Comparison of ENCODE assay signal across 14 cellular contexts in genomic region chr3:67082533-67083024, GRCh38.
DNase-seq lines count a peak whose midpoint lies in the region; ATAC-seq and TF ChIP-seq lines count a peak whose summit lies in the region.
"Had no signal": no experiment of that assay in that cellular context is flagged by ENCODE, and none has a peak within 500 bp of the region (broad histone marks: within the 10 kb centered on the region; RNA-seq: fewer than 3 reads in every experiment).

No MANE protein-coding gene starts in this region.

- peaks cover 29% of the 10 kb centered on the region for H3K9me3 Mint-ChIP-seq in MCF 10A (ENCODE audit: unreplicated experiment)
- peaks cover 54% of the 10 kb centered on the region for H3K9me3 Mint-ChIP-seq in activated naive CD8-positive, alpha-beta T cell treated with anti-CD3 and anti-CD28 coated beads, Interleukin-2, amount 50 U/mL, for 24 hours
- peaks cover 26% of the 10 kb centered on the region for H3K9me3 Mint-ChIP-seq in stimulated activated effector memory CD8-positive, alpha-beta T cell treated with anti-CD3 and anti-CD28 coated beads, Interleukin-12 subunit alpha, Interleukin-12 subunit beta, amount 100 ng/mL, for 72 hours

- H3K4me1 ChIP-seq in mammary epithelial cell (ENCODE audit: insufficient read depth, low read length) (peaks cover 5% of the 10 kb centered on the region), OCI-LY1 (ENCODE audit: insufficient read depth, low read length, severe bottlenecking) (peaks cover 7% of the 10 kb centered on the region)

- H3K4me2 ChIP-seq in mammary epithelial cell (ENCODE audit: insufficient read depth, low read depth, low read length) (no peak overlapping the region), OCI-LY1 (ENCODE audit: low read length) (no peak overlapping the region)

- no peaks in the 10 kb centered on the region for H3F3A ChIP-seq in OCI-LY1 (ENCODE audit: insufficient read depth, low read length)

- H3K4me3 Mint-ChIP-seq in MCF 10A (ENCODE audit: unreplicated experiment), result no peak overlapping the region
- H3K4me3 Mint-ChIP-seq in activated naive CD8-positive, alpha-beta T cell treated with anti-CD3 and anti-CD28 coated beads, Interleukin-2, amount 50 U/mL, for 24 hours, result peak overlapping the region; percentile 26
- no peak overlapping the region for H3K4me3 Mint-ChIP-seq in stimulated activated effector memory CD8-positive, alpha-beta T cell treated with anti-CD3 and anti-CD28 coated beads, Interleukin-12 subunit alpha, Interleukin-12 subunit beta, amount 100 ng/mL, for 72 hours

- no peak overlapping the region for H3K4me3 ChIP-seq in mammary epithelial cell (replicated peaks in 1 of 3; ENCODE audit: insufficient read depth in 1 of 3, low read depth in 2 of 3, low read length in 3 of 3)
- H3K4me3 ChIP-seq in OCI-LY1 (ENCODE audit: low read depth, low read length, poor library complexity, severe bottlenecking), result no peak overlapping the region

- H3K4me1 Mint-ChIP-seq in MCF 10A (ENCODE audit: insufficient read depth, unreplicated experiment), result peaks cover 2% of the 10 kb centered on the region
- H3K4me1 Mint-ChIP-seq in activated naive CD8-positive, alpha-beta T cell treated with anti-CD3 and anti-CD28 coated beads, Interleukin-2, amount 50 U/mL, for 24 hours, result peaks cover 31% of the 10 kb centered on the region
- peaks cover 22% of the 10 kb centered on the region for H3K4me1 Mint-ChIP-seq in stimulated activated effector memory CD8-positive, alpha-beta T cell treated with anti-CD3 and anti-CD28 coated beads, Interleukin-12 subunit alpha, Interleukin-12 subunit beta, amount 100 ng/mL, for 72 hours

- no peak for ATAC-seq in activated naive CD8-positive, alpha-beta T cell treated with anti-CD3 and anti-CD28 coated beads, Interleukin-2, amount 50 U/mL, for 24 hours
- ATAC-seq in stimulated activated effector memory CD8-positive, alpha-beta T cell treated with anti-CD3 and anti-CD28 coated beads, Interleukin-12 subunit alpha, Interleukin-12 subunit beta, amount 100 ng/mL, for 72 hours, result no peak
- no peak for ATAC-seq in HG02938 (IDR thresholded peaks at IDR 0.05; ENCODE audit: unreplicated experiment)
- no peak for ATAC-seq in HG03139 (IDR thresholded peaks at IDR 0.05; ENCODE audit: unreplicated experiment)
- ATAC-seq: right cardiac atrium had no signal

- H3K27me3 Mint-ChIP-seq in MCF 10A (ENCODE audit: insufficient read depth, unreplicated experiment), result no peaks in the 10 kb centered on the region
- H3K27me3 Mint-ChIP-seq in activated naive CD8-positive, alpha-beta T cell treated with anti-CD3 and anti-CD28 coated beads, Interleukin-2, amount 50 U/mL, for 24 hours, result no peaks in the 10 kb centered on the region

- H3K9me2 ChIP-seq in OCI-LY1 (ENCODE audit: low read depth, low read length), result no peaks in the 10 kb centered on the region

- WGBS in mammary epithelial cell (ENCODE audit: low coverage, missing lambda C conversion rate), result 80% methylated on average over 1 of the region's 4 CpGs

- DNase-seq in mammary epithelial cell (no peak), MCF 10A (ENCODE audit: unreplicated experiment) (no peak), T-helper 9 cell (no peak)
- DNase-seq in activated naive CD8-positive, alpha-beta T cell treated with anti-CD3 and anti-CD28 coated beads, Interleukin-2, amount 50 U/mL, for 24 hours, result no peak
- no peak for DNase-seq in stimulated activated effector memory CD8-positive, alpha-beta T cell treated with anti-CD3 and anti-CD28 coated beads, Interleukin-12 subunit alpha, Interleukin-12 subunit beta, amount 100 ng/mL, for 72 hours (ENCODE audit: low spot score in 2 of 2)
- DNase-seq: NCI-H146, NCI-H69, occipital lobe, right cardiac atrium, SHP77 treated with DMSO at 0.1 percent for 48 hours, WERI-Rb-1 had no signal

- no peaks in the 10 kb centered on the region for H3K36me3 Mint-ChIP-seq in MCF 10A (ENCODE audit: insufficient read depth, unreplicated experiment)
- peaks cover 44% of the 10 kb centered on the region for H3K36me3 Mint-ChIP-seq in activated naive CD8-positive, alpha-beta T cell treated with anti-CD3 and anti-CD28 coated beads, Interleukin-2, amount 50 U/mL, for 24 hours (ENCODE audit: low read depth)
- no peaks in the 10 kb centered on the region for H3K36me3 Mint-ChIP-seq in stimulated activated effector memory CD8-positive, alpha-beta T cell treated with anti-CD3 and anti-CD28 coated beads, Interleukin-12 subunit alpha, Interleukin-12 subunit beta, amount 100 ng/mL, for 72 hours

- H2AFZ ChIP-seq in mammary epithelial cell (ENCODE audit: low read depth, low read length), result peak overlapping the region; percentile 63
- peak overlapping the region; percentile 17 for H2AFZ ChIP-seq in OCI-LY1 (ENCODE audit: low read length)

- in situ Hi-C loops in mammary epithelial cell (cut with MboI; ENCODE audit: low sequenced_read_pairs in 2 of 2), result no loop called here

- H3K27ac ChIP-seq in mammary epithelial cell (ENCODE audit: insufficient read depth, low read depth, low read length) (no peak overlapping the region), OCI-LY1 (ENCODE audit: low read depth, low read length, poor library complexity, severe bottlenecking) (no peak overlapping the region)
- H3K27ac ChIP-seq: WERI-Rb-1 had no signal

- dilution Hi-C loops in mammary epithelial cell (cut with HindIII; ENCODE audit: low sequenced_read_pairs), result no loop called here

- H4K20me1 ChIP-seq in mammary epithelial cell (ENCODE audit: insufficient read depth, low read length), result no peaks in the 10 kb centered on the region
- no peaks in the 10 kb centered on the region for H4K20me1 ChIP-seq in OCI-LY1 (ENCODE audit: insufficient read depth, low read length)

- TF ChIP-seq CTCF in mammary epithelial cell (conservative IDR thresholded peaks at IDR 0.05 in 1 of 2, IDR thresholded peaks at IDR 0.05 in 1 of 2; ENCODE audit: extremely low read depth in 1 of 2, insufficient read depth in 1 of 2, low read depth in 1 of 2, low read length in 2 of 2) (no peak), MCF 10A (IDR thresholded peaks at IDR 0.05; ENCODE audit: unreplicated experiment) (no peak), OCI-LY1 (IDR thresholded peaks at IDR 0.05; ENCODE audit: low read length) (no peak)

- H3K9me3 ChIP-seq in mammary epithelial cell (replicated peaks; ENCODE audit: insufficient read depth, low read length), result peaks cover 11% of the 10 kb centered on the region
- peaks cover 7% of the 10 kb centered on the region for H3K9me3 ChIP-seq in OCI-LY1 (ENCODE audit: low read length)

- H3K27me3 ChIP-seq in mammary epithelial cell (ENCODE audit: insufficient read depth, low read length) (no peaks in the 10 kb centered on the region), OCI-LY1 (ENCODE audit: insufficient read depth, low read length) (no peaks in the 10 kb centered on the region)

- BruUV-seq in mammary epithelial cell (replicated peaks; lab: Mats Ljungman, UMichigan) (no TSS peak), MCF 10A (replicated peaks; lab: Mats Ljungman, UMichigan) (no TSS peak)

- H3K27ac Mint-ChIP-seq in MCF 10A (ENCODE audit: low read depth, unreplicated experiment), result no peak overlapping the region
- peak overlapping the region; percentile 91 for H3K27ac Mint-ChIP-seq in activated naive CD8-positive, alpha-beta T cell treated with anti-CD3 and anti-CD28 coated beads, Interleukin-2, amount 50 U/mL, for 24 hours
- H3K27ac Mint-ChIP-seq in stimulated activated effector memory CD8-positive, alpha-beta T cell treated with anti-CD3 and anti-CD28 coated beads, Interleukin-12 subunit alpha, Interleukin-12 subunit beta, amount 100 ng/mL, for 72 hours, result peak overlapping the region; percentile 6

- H3K9ac ChIP-seq in mammary epithelial cell (ENCODE audit: insufficient read depth, low read length), result no peak overlapping the region
- no peak overlapping the region for H3K9ac ChIP-seq in OCI-LY1 (ENCODE audit: low read length)

- H3K36me3 ChIP-seq in mammary epithelial cell (ENCODE audit: insufficient read depth, low read length) (no peaks in the 10 kb centered on the region), OCI-LY1 (ENCODE audit: insufficient read depth, low read length) (peaks cover 7% of the 10 kb centered on the region; the same call in 1 of the 2 replicates)
- H3K36me3 ChIP-seq: WERI-Rb-1 had no signal

- POLR2A ChIA-PET in MCF 10A (lab: Yijun Ruan, JAX), result no interaction called here

- H3K79me2 ChIP-seq in mammary epithelial cell (ENCODE audit: insufficient read depth, low read length) (no peaks in the 10 kb centered on the region), OCI-LY1 (ENCODE audit: insufficient read depth, low read length) (no peaks in the 10 kb centered on the region)

- CTCF ChIA-PET in mammary epithelial cell (lab: Charles Lee; ENCODE audit: low non-redundant PET), result no interaction called here
- CTCF ChIA-PET in MCF 10A (lab: Yijun Ruan, JAX), result interaction anchor here (0.7 to 1.5 kb wide), 3 partner anchors 30 to 1958 kb away, joined by 3 to 6 read pairs (median 4); no protein-coding TSS in a partner anchor

- intact Hi-C loops in mammary epithelial cell (cut with micrococcal nuclease) (no loop called here), MCF 10A (cut with micrococcal nuclease) (no loop called here)
